In the genomic region with DNA sequence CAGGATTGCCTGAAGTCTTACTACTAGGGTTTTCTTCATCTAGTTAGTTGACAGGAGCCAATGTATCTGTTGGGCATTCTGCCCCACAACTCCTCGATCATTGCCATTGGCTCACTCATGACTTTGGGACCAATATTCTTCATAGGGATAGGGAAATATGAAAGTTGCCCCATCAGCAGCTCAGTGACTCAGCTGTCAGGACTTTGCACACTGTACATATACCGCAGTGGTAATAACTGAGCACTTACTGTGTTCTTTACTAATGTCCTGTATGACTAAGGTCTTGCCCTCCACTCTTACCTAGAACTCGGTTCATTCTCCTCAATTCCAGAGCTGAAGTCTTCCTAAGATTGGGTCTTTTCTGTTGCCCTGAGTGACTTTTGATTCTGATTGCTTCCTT, we compare ENCODE assay signal across 1 cellular context.
TF ChIP-seq lines count a peak whose summit lies in the region.

No MANE protein-coding gene starts in this region.

TF ChIP-seq in WTC11, 78 proteins besides CTCF, POLR2A, EP300 and RAD21 (continued from another document):
- TF ChIP-seq, protein P1, sequence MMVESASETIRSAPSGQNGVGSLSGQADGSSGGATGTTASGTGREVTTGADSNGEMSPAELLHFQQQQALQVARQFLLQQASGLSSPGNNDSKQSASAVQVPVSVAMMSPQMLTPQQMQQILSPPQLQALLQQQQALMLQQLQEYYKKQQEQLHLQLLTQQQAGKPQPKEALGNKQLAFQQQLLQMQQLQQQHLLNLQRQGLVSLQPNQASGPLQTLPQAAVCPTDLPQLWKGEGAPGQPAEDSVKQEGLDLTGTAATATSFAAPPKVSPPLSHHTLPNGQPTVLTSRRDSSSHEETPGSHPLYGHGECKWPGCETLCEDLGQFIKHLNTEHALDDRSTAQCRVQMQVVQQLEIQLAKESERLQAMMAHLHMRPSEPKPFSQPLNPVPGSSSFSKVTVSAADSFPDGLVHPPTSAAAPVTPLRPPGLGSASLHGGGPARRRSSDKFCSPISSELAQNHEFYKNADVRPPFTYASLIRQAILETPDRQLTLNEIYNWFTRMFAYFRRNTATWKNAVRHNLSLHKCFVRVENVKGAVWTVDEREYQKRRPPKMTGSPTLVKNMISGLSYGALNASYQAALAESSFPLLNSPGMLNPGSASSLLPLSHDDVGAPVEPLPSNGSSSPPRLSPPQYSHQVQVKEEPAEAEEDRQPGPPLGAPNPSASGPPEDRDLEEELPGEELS (CRISPR knock-in tag; IDR thresholded peaks at IDR 0.05) = no peak
TF ChIP-seq in WTC11: peak in this region for 0.
